Comparison of ENCODE assay signal across 6 cellular contexts in genomic region chr13:78413887-78414553, GRCh38.
"Had no signal": no experiment of that assay in that cellular context is flagged by ENCODE, and none has a peak within 500 bp of the region (broad histone marks: within the 10 kb centered on the region; RNA-seq: fewer than 3 reads in every experiment).

No MANE protein-coding gene starts in this region.

- H3K27ac ChIP-seq: HL-60 had no signal

- DNase-seq: IMR-90, KBM-7, KG1 had no signal

- FAIRE-seq: HTR-8/SVneo, K562 had no signal

- H3K4me3 ChIP-seq: K562 had no signal

- ATAC-seq: K562 had no signal
